Comparison of ENCODE assay signal across 25 cellular contexts in genomic region chr18:37720706-37721105, GRCh38.
DNase-seq lines count a peak whose midpoint lies in the region; ATAC-seq, FAIRE-seq and TF ChIP-seq lines count a peak whose summit lies in the region.
"Had no signal": no experiment of that assay in that cellular context is flagged by ENCODE, and none has a peak within 500 bp of the region (broad histone marks: within the 10 kb centered on the region; RNA-seq: fewer than 3 reads in every experiment).

No MANE protein-coding gene starts in this region.

- H2BK120ac ChIP-seq in H1 (replicated peaks; ENCODE audit: low read depth, low read length): no peak overlapping the region

- no peak overlapping the region for H3K9ac ChIP-seq in H1 (replicated peaks in 1 of 4; ENCODE audit: extremely low read depth in 1 of 4, low read depth in 3 of 4, low read length in 3 of 4)
- no peak overlapping the region for H3K9ac ChIP-seq in Karpas-422 (ENCODE audit: low read length)

- H3K14ac ChIP-seq in H1 (ENCODE audit: insufficient read length): no peak overlapping the region

- no peak overlapping the region for H3K27ac Mint-ChIP-seq in stimulated activated naive CD8-positive, alpha-beta T cell treated with anti-CD3 and anti-CD28 coated beads, Interleukin-15, amount 100 ng/mL, for 72 hours
- H3K27ac Mint-ChIP-seq: B cell; CD4-positive, CD25-positive, alpha-beta regulatory T cell; H9; HFFc6 had no signal

- H3K9me2 ChIP-seq in Karpas-422 (replicated peaks; ENCODE audit: insufficient read depth, low read length): 0 out of 2 replicates have a peak, but pooled peaks cover 4% of the 10 kb centered on the region

- no peaks in the 10 kb centered on the region for H3K27me3 Mint-ChIP-seq in stimulated activated naive CD8-positive, alpha-beta T cell treated with anti-CD3 and anti-CD28 coated beads, Interleukin-15, amount 100 ng/mL, for 72 hours
- H3K27me3 Mint-ChIP-seq: B cell had no signal

- TF ChIP-seq CTCF in H1 (IDR thresholded peaks at IDR 0.05; ENCODE audit: control extremely low read depth in 1 of 3, insufficient read depth in 1 of 3, low read depth in 1 of 3, low read length in 3 of 3): no peak
- TF ChIP-seq CTCF in spleen (IDR thresholded peaks at IDR 0.05 in 8 of 11, conservative IDR thresholded peaks at IDR 0.05 in 3 of 11): no peak

- H3K4me3 ChIP-seq in H1 (ENCODE audit: extremely low read depth in 1 of 4, insufficient read depth in 2 of 4, low read depth in 3 of 4, low read length in 4 of 4): no peak overlapping the region
- H3K4me3 ChIP-seq in spleen: no peak overlapping the region
- H3K4me3 ChIP-seq in Karpas-422 (ENCODE audit: low read length): no peak overlapping the region
- H3K4me3 ChIP-seq: SJCRH30 had no signal

- H3K9me3 Mint-ChIP-seq in stimulated activated naive CD8-positive, alpha-beta T cell treated with anti-CD3 and anti-CD28 coated beads, Interleukin-15, amount 100 ng/mL, for 72 hours: no peaks in the 10 kb centered on the region
- H3K9me3 Mint-ChIP-seq: H9 had no signal

- 0 out of 2 replicates have a peak overlapping the region, but pooled peaks have one; percentile 9 for H2BK12ac ChIP-seq in H1 (ENCODE audit: low read depth, low read length)

- no peak overlapping the region for H2BK15ac ChIP-seq in H1 (ENCODE audit: low read length)

- intact Hi-C loops in spleen (cut with DNase I; ENCODE audit: low total_unique reads): no loop called here

- DNase-seq in GDM1 (lab: John Stamatoyannopoulos, UW): peak; percentile 38
- peak; percentile 53 for DNase-seq in KG1 (lab: John Stamatoyannopoulos, UW)
- no peak for DNase-seq in H1 (ENCODE audit: low read depth in 1 of 2, low spot score in 2 of 2)
- DNase-seq in spleen: peak; percentile 71
- DNase-seq in activated CD4-positive, CD25-positive, alpha-beta regulatory T cell treated with anti-CD3 and anti-CD28 coated beads, Interleukin-2, amount 50 U/mL, for 72 hours: no peak
- DNase-seq in stimulated activated naive CD8-positive, alpha-beta T cell treated with anti-CD3 and anti-CD28 coated beads, Interleukin-15, amount 100 ng/mL, for 72 hours: no peak
- no peak for DNase-seq in AML-193 (lab: John Stamatoyannopoulos, UW)
- no peak for DNase-seq in Karpas-422
- DNase-seq: CD4-positive, CD25-positive, alpha-beta regulatory T cell; DMS79 treated with DMSO at 0.1 percent for 48 hours; H9; HFFc6; KBM-7; NCI-H1417; NCI-H1694 treated with DMSO at 0.1 percent for 48 hours; NCI-H2081 treated with DMSO at 0.1 percent for 48 hours; NCI-H2171 treated with DMSO at 0.1 percent for 48 hours; NCI-H446; NCI-H526; OCI-M1; SJCRH30; T-helper 1 cell had no signal

- TF ChIP-seq RAD21 in H1 (IDR thresholded peaks at IDR 0.05 in 1 of 2, conservative IDR thresholded peaks at IDR 0.05 in 1 of 2; ENCODE audit: low read depth in 2 of 2, low read length in 2 of 2): no peak

- POLR2A ChIA-PET in H1 (lab: Charles Lee; ENCODE audit: partially characterized antibody): no interaction called here

- H3K23me2 ChIP-seq in H1 (ENCODE audit: low read depth, low read length): no peaks in the 10 kb centered on the region

- H3K79me2 ChIP-seq in H1 (ENCODE audit: control insufficient read depth in 1 of 2, insufficient read depth in 2 of 2, low read length in 2 of 2) (no peaks in the 10 kb centered on the region), Karpas-422 (ENCODE audit: low read length) (no peaks in the 10 kb centered on the region)

- no peak overlapping the region for H3K4ac ChIP-seq in H1 (replicated peaks; ENCODE audit: insufficient read length, low read depth, low read length)

- H2BK20ac ChIP-seq in H1 (ENCODE audit: low read length): no peak overlapping the region

- no peak for ATAC-seq in stimulated activated naive CD8-positive, alpha-beta T cell treated with anti-CD3 and anti-CD28 coated beads, Interleukin-15, amount 100 ng/mL, for 72 hours

- no peak overlapping the region for H3K18ac ChIP-seq in H1 (ENCODE audit: extremely low read depth, low read length)

- no peaks in the 10 kb centered on the region for H4K20me1 ChIP-seq in H1 (replicated peaks in 1 of 2; ENCODE audit: control insufficient read depth in 1 of 2, insufficient read depth in 2 of 2, low read length in 2 of 2)
- H4K20me1 ChIP-seq in Karpas-422 (ENCODE audit: insufficient read depth, low read depth, low read length): no peaks in the 10 kb centered on the region

- no peak for FAIRE-seq in H1 (lab: Jason Lieb, UNC)
- FAIRE-seq: GM18507, RCC 7860 had no signal

- CTCF ChIA-PET in H1 (lab: Charles Lee; ENCODE audit: partially characterized antibody): interaction anchor here (1.1 kb wide), 1 partner anchor 13 kb away, joined by 3 read pairs; no protein-coding TSS in a partner anchor

- TF ChIP-seq EP300 in H1 (IDR thresholded peaks at IDR 0.05; ENCODE audit: borderline replicate concordance in 1 of 2, low read depth in 2 of 2, low read length in 2 of 2): no peak

- H3K36me3 ChIP-seq in H1 (ENCODE audit: control insufficient read depth in 2 of 4, insufficient read depth in 4 of 4, low read length in 3 of 4): no peaks in the 10 kb centered on the region
- no peaks in the 10 kb centered on the region for H3K36me3 ChIP-seq in spleen
- no peaks in the 10 kb centered on the region for H3K36me3 ChIP-seq in Karpas-422 (ENCODE audit: insufficient read depth, low read length)
- H3K36me3 ChIP-seq: SJCRH30 had no signal

- H3K4me3 Mint-ChIP-seq in stimulated activated naive CD8-positive, alpha-beta T cell treated with anti-CD3 and anti-CD28 coated beads, Interleukin-15, amount 100 ng/mL, for 72 hours: no peak overlapping the region
- H3K4me3 Mint-ChIP-seq: B cell; CD4-positive, CD25-positive, alpha-beta regulatory T cell; H9; HFFc6 had no signal

- no peaks in the 10 kb centered on the region for H3K79me1 ChIP-seq in H1 (ENCODE audit: low read depth, low read length)

- no peak overlapping the region for H4K8ac ChIP-seq in H1 (ENCODE audit: extremely low read depth, insufficient read depth, low read length)

- no peak overlapping the region for H3K27ac ChIP-seq in H1 (ENCODE audit: low read depth, low read length)
- H3K27ac ChIP-seq in spleen: no peak overlapping the region
- H3K27ac ChIP-seq in Karpas-422 (ENCODE audit: low read length): no peak overlapping the region
- H3K27ac ChIP-seq: SJCRH30 had no signal

- H3K4me2 ChIP-seq in H1 (ENCODE audit: insufficient read depth in 1 of 2, low read depth in 2 of 2, low read length in 2 of 2) (no peak overlapping the region), Karpas-422 (ENCODE audit: low read depth, low read length, poor library complexity, severe bottlenecking) (no peak overlapping the region)

- TF ChIP-seq POLR2A in H1 (IDR thresholded peaks at IDR 0.05; ENCODE audit: control extremely low read depth in 1 of 2, low read depth in 2 of 2, low read length in 2 of 2) (no peak), spleen (IDR thresholded peaks at IDR 0.05) (no peak)

- no peak overlapping the region for H2AK5ac ChIP-seq in H1 (ENCODE audit: low read depth, low read length)

- no peaks in the 10 kb centered on the region for H3K4me1 Mint-ChIP-seq in stimulated activated naive CD8-positive, alpha-beta T cell treated with anti-CD3 and anti-CD28 coated beads, Interleukin-15, amount 100 ng/mL, for 72 hours
- H3K4me1 Mint-ChIP-seq: B cell; CD4-positive, CD25-positive, alpha-beta regulatory T cell had no signal

- no peaks in the 10 kb centered on the region for H3K9me3 ChIP-seq in H1 (ENCODE audit: insufficient read depth in 2 of 2, low read depth in 1 of 2, low read length in 1 of 2)
- no peaks in the 10 kb centered on the region for H3K9me3 ChIP-seq in spleen
- no peaks in the 10 kb centered on the region for H3K9me3 ChIP-seq in Karpas-422 (ENCODE audit: low read length)
- H3K9me3 ChIP-seq: SJCRH30 had no signal

- H2AFZ ChIP-seq in H1 (ENCODE audit: low read length) (no peak overlapping the region), Karpas-422 (ENCODE audit: low read length) (no peak overlapping the region)

- H3K27me3 ChIP-seq in H1 (replicated peaks in 1 of 4; ENCODE audit: control insufficient read depth in 3 of 4, extremely low read depth in 1 of 4, insufficient read depth in 3 of 4, low read length in 3 of 4): no peaks in the 10 kb centered on the region; a peak in 1 of 7 replicates
- no peaks in the 10 kb centered on the region for H3K27me3 ChIP-seq in spleen (replicated peaks in 1 of 7)
- no peaks in the 10 kb centered on the region for H3K27me3 ChIP-seq in Karpas-422 (ENCODE audit: low read length)
- H3K27me3 ChIP-seq: SJCRH30 had no signal

- 77% methylated on average over 3 of the region's 3 CpGs; no CpG with 5 or more reads in 1 of the 2 experiments for WGBS in H1 (ENCODE audit: extremely low coverage in 1 of 2, insufficient coverage in 1 of 2, insufficient read length in 1 of 2, insufficient replicate concordance in 2 of 2, low coverage in 1 of 2, low lambda C conversion rate in 2 of 2, missing lambda C conversion rate in 1 of 2), 2 experiments
- 30 to 59% (median 43%) methylated on average over 3 of the region's 3 CpGs for WGBS in spleen, 5 donors

- no peak overlapping the region for H2BK5ac ChIP-seq in H1 (ENCODE audit: low read depth, low read length)

- H3K56ac ChIP-seq in H1 (replicated peaks; ENCODE audit: insufficient read length, low read depth, low read length): no peak overlapping the region

- no peak overlapping the region for H3K23ac ChIP-seq in H1 (ENCODE audit: insufficient read length)

- H3K4me1 ChIP-seq in H1 (replicated peaks in 1 of 4; ENCODE audit: control insufficient read depth in 3 of 4, insufficient read depth in 4 of 4, low read length in 3 of 4) (no peaks in the 10 kb centered on the region), spleen (no peaks in the 10 kb centered on the region), Karpas-422 (ENCODE audit: low read length) (no peaks in the 10 kb centered on the region)
- H3K4me1 ChIP-seq: SJCRH30 had no signal

- no peak overlapping the region for H4K91ac ChIP-seq in H1 (replicated peaks; ENCODE audit: insufficient read length, low read length)

- H4K5ac ChIP-seq in H1 (ENCODE audit: insufficient read length, low read depth, low read length): no peak overlapping the region

TF ChIP-seq in H1, 55 proteins besides CTCF, POLR2A, EP300 and RAD21 (continues in another document):
- TF ChIP-seq FOSL1 (IDR thresholded peaks at IDR 0.05; ENCODE audit: insufficient read depth, low read depth, low read length): no peak
- TF ChIP-seq KDM1A (IDR thresholded peaks at IDR 0.05; ENCODE audit: borderline replicate concordance, low read length): no peak
- no peak for TF ChIP-seq KDM5A (IDR thresholded peaks at IDR 0.05; ENCODE audit: low read length)
- TF ChIP-seq CBX8 (IDR thresholded peaks at IDR 0.05; ENCODE audit: borderline replicate concordance, low read depth, low read length): no peak
- no peak for TF ChIP-seq RFX5 (IDR thresholded peaks at IDR 0.05; ENCODE audit: borderline replicate concordance, low read depth, low read length)
- no peak for TF ChIP-seq SRF (IDR thresholded peaks at IDR 0.05; ENCODE audit: low read depth, low read length)
- no peak for TF ChIP-seq BRCA1 (IDR thresholded peaks at IDR 0.05; ENCODE audit: low read depth, low read length)
- no peak for TF ChIP-seq NANOG (IDR thresholded peaks at IDR 0.05; ENCODE audit: insufficient read depth, low read depth, low read length, poor library complexity, severe bottlenecking)
- TF ChIP-seq SIN3A (conservative IDR thresholded peaks at IDR 0.05 in 1 of 2, IDR thresholded peaks at IDR 0.05 in 1 of 2; ENCODE audit: low read depth in 1 of 2, low read length in 2 of 2): no peak

Comparison
In these comparisons a context has a peak if more than half of its experiments do, and no peak if none do; other contexts are left out.
1. DNase-seq: peak in GDM1 (single experiment), KG1 (single experiment) and spleen (single experiment); none in H1 (0 of 2), activated CD4-positive, CD25-positive, alpha-beta regulatory T cell treated with anti-CD3 and anti-CD28 coated beads, Interleukin-2, amount 50 U/mL, for 72 hours (single experiment), stimulated activated naive CD8-positive, alpha-beta T cell treated with anti-CD3 and anti-CD28 coated beads, Interleukin-15, amount 100 ng/mL, for 72 hours (0 of 2), AML-193 (0 of 2) and Karpas-422 (single experiment).